Comparison of ENCODE assay signal across 8 cellular contexts in genomic region chr18:79068299-79068945, GRCh38. TPM values are rescaled to one million over a fixed set of nuclear protein-coding genes. Genes with fewer than 3 reads are reported as not detected.
DNase-seq lines count a peak whose midpoint lies in the region; ATAC-seq and TF ChIP-seq lines count a peak whose summit lies in the region.

No MANE protein-coding gene starts in this region.

- peaks cover 24 to 25% of the 10 kb centered on the region in 2 donors for H3K9me3 Mint-ChIP-seq in activated naive CD4-positive, alpha-beta T cell treated with anti-CD3 and anti-CD28 coated beads, Interleukin-2, amount 50 U/mL, for 72 hours

- H3K4me1 ChIP-seq in cardiac muscle cell (ENCODE audit: low read depth) (peaks cover 9% of the 10 kb centered on the region), HUES64 (ENCODE audit: insufficient read depth, low read length) (0 out of 2 replicates have a peak, but pooled peaks cover 3% of the 10 kb centered on the region)

- peak overlapping the region; percentile 52 to 97 for H3K27ac Mint-ChIP-seq in activated naive CD4-positive, alpha-beta T cell treated with anti-CD3 and anti-CD28 coated beads, Interleukin-2, amount 50 U/mL, for 72 hours

- 89% methylated on average over 51 of the region's 51 CpGs for WGBS in HUES64

- H3K27me3 ChIP-seq in cardiac muscle cell (no peaks in the 10 kb centered on the region), HUES64 (ENCODE audit: insufficient read depth, low read length) (peaks cover 23% of the 10 kb centered on the region)

- DNase-seq in cardiac muscle cell (ENCODE audit: low read depth in 1 of 2, low spot score in 1 of 2), result peak in 1 of 2 donors; percentile 35
- no peak for DNase-seq in Right ventricle myocardium superior
- DNase-seq in activated naive CD4-positive, alpha-beta T cell treated with anti-CD3 and anti-CD28 coated beads, Interleukin-2, amount 50 U/mL, for 72 hours (ENCODE audit: low spot score in 2 of 2), result no peak
- DNase-seq in stimulated activated CD4-positive, alpha-beta T cell treated with anti-CD3 and anti-CD28 coated beads, Interleukin-1b, Interleukin-23, amount 100 ng/mL, for 48 hours, result peak; percentile 32
- DNase-seq in NCI-H1436 (lab: John Stamatoyannopoulos, UW), result no peak

- H3K27ac ChIP-seq in cardiac muscle cell, result peak overlapping the region; percentile 96
- H3K27ac ChIP-seq in HUES64 (ENCODE audit: low read depth, low read length), result peak overlapping the region; percentile 52; the same call in 1 of the 2 replicates

- no peak for TF ChIP-seq CTCF in cardiac muscle cell (IDR thresholded peaks at IDR 0.05; ENCODE audit: low read depth, low read length)

- H3K9me3 ChIP-seq in cardiac muscle cell (ENCODE audit: low read depth) (no peaks in the 10 kb centered on the region), HUES64 (ENCODE audit: insufficient read depth, low read depth, low read length) (peaks cover 26% of the 10 kb centered on the region)

- ATAC-seq in Right ventricle myocardium superior (ENCODE audit: poor library complexity) (no peak), GM21576 (IDR thresholded peaks at IDR 0.05; ENCODE audit: unreplicated experiment) (no peak)
- ATAC-seq in activated naive CD4-positive, alpha-beta T cell treated with anti-CD3 and anti-CD28 coated beads, Interleukin-2, amount 50 U/mL, for 72 hours, result peak; percentile 46 to 50

- H3K36me3 ChIP-seq in cardiac muscle cell (no peaks in the 10 kb centered on the region), HUES64 (ENCODE audit: insufficient read depth, low read length) (no peaks in the 10 kb centered on the region)

- intact Hi-C loops in Right ventricle myocardium superior (cut with DNase I), result no loop called here

- H3K9ac ChIP-seq in HUES64 (ENCODE audit: low read depth, low read length), result peak overlapping the region; percentile 51; the same call in 1 of the 2 replicates

- H3K4me3 ChIP-seq in cardiac muscle cell (peak overlapping the region; percentile 93), HUES64 (ENCODE audit: low read length) (peak overlapping the region; percentile 94), iPS-11a (ENCODE audit: low read depth, low read length) (peak overlapping the region; percentile 24)

- peaks cover 29 to 44% of the 10 kb centered on the region in 2 donors for H3K36me3 Mint-ChIP-seq in activated naive CD4-positive, alpha-beta T cell treated with anti-CD3 and anti-CD28 coated beads, Interleukin-2, amount 50 U/mL, for 72 hours

RNA-seq across cellular contexts. Expression of gene ATP9B, which starts 0.8 kb away (rescaled TPM):
- total RNA-seq in cardiac muscle cell, result 14.2 and 56.7 TPM in 2 replicates
- polyA plus RNA-seq in cardiac muscle cell, result 13.0 and 14.1 TPM in 2 replicates
- 13.7 TPM for total RNA-seq in Right ventricle myocardium superior
- 9.4 TPM for polyA plus RNA-seq in HUES64 (2013, experiment 1 of 2)
- polyA plus RNA-seq in HUES64 (2013, experiment 2 of 2), result 11.3 TPM
- total RNA-seq in activated naive CD4-positive, alpha-beta T cell treated with anti-CD3 and anti-CD28 coated beads, Interleukin-2, amount 50 U/mL, for 72 hours, result 10 to 100 TPM; 25.9 to 34.6 TPM

Comparison
In these comparisons a context has a peak if more than half of its experiments do, and no peak if none do; other contexts are left out.
1. H3K4me3 ChIP-seq: peak in every context shown above with its lines; median percentile 94 in HUES64; 93 in cardiac muscle cell; 24 in iPS-11a.
2. ATAC-seq: peak in activated naive CD4-positive, alpha-beta T cell treated with anti-CD3 and anti-CD28 coated beads, Interleukin-2, amount 50 U/mL, for 72 hours (2 of 2); none in Right ventricle myocardium superior (single experiment) and GM21576 (single experiment).